In genomic region chr1:60223370-60223652, GRCh38 we compare ENCODE assay signal across 18 cellular contexts.
DNase-seq lines count a peak whose midpoint lies in the region; TF ChIP-seq lines count a peak whose summit lies in the region.
"Had no signal": no experiment of that assay in that cellular context is flagged by ENCODE, and none has a peak within 500 bp of the region (broad histone marks: within the 10 kb centered on the region; RNA-seq: fewer than 3 reads in every experiment).

No MANE protein-coding gene starts in this region.

- H3K9me3 Mint-ChIP-seq in glutamatergic neuron (ENCODE audit: unreplicated experiment): peaks cover 6% of the 10 kb centered on the region
- H3K9me3 Mint-ChIP-seq: CD8-positive, alpha-beta T cell had no signal

- DNase-seq in G401 (ENCODE audit: low spot score): peak; percentile 54
- peak; percentile 41 to 85 for DNase-seq in NCI-H446 (lab: John Stamatoyannopoulos, UW)
- DNase-seq in glutamatergic neuron: no peak
- peak; percentile 31 for DNase-seq in superior temporal gyrus (ENCODE audit: extremely low spot score)
- DNase-seq in LoVo (ENCODE audit: low spot score): no peak
- no peak for DNase-seq in 8988T
- no peak for DNase-seq in medulla oblongata (ENCODE audit: extremely low spot score)
- DNase-seq: Caco-2; CD8-positive, alpha-beta T cell; DND-41; H7; KBM-7; MM.1S; NCI-H2081; NCI-H345; NK-92 treated with Interleukin-12 subunit alpha and Interleukin-12 subunit beta, amount 100 ng/mL, for 24 hours; PC-3 had no signal

- in situ Hi-C loops in G401 (cut with HindIII; ENCODE audit: low sequenced_read_pairs): no loop called here

- peaks cover 33% of the 10 kb centered on the region for H3K4me1 Mint-ChIP-seq in glutamatergic neuron (ENCODE audit: low read depth, unreplicated experiment)
- H3K4me1 Mint-ChIP-seq: B cell had no signal

- TF ChIP-seq CTCF in glutamatergic neuron (IDR thresholded peaks at IDR 0.05; ENCODE audit: partially characterized antibody, unreplicated experiment): no peak

- peaks cover 4% of the 10 kb centered on the region for H3K27me3 Mint-ChIP-seq in glutamatergic neuron (ENCODE audit: unreplicated experiment)
- H3K27me3 Mint-ChIP-seq: B cell had no signal

- H3K27ac Mint-ChIP-seq in glutamatergic neuron (ENCODE audit: unreplicated experiment): peak overlapping the region; percentile 98
- H3K27ac Mint-ChIP-seq: B cell; CD8-positive, alpha-beta T cell had no signal

- H3K36me3 Mint-ChIP-seq in glutamatergic neuron (ENCODE audit: unreplicated experiment): no peaks in the 10 kb centered on the region
- H3K36me3 Mint-ChIP-seq: CD8-positive, alpha-beta T cell had no signal

- peak overlapping the region; percentile 21 for H3K4me3 Mint-ChIP-seq in glutamatergic neuron (ENCODE audit: unreplicated experiment)
- H3K4me3 Mint-ChIP-seq: B cell; CD8-positive, alpha-beta T cell had no signal

Comparison
In these comparisons a context has a peak if more than half of its experiments do, and no peak if none do; other contexts are left out.
1. DNase-seq: peak in G401 (single experiment), NCI-H446 (2 of 2) and superior temporal gyrus (single experiment); none in glutamatergic neuron (single experiment), LoVo (single experiment), 8988T (single experiment) and medulla oblongata (single experiment).